8 cellular contexts compared by ENCODE assay signal in genomic region chr10:63464402-63465292, GRCh38. TPM values are rescaled to one million over a fixed set of nuclear protein-coding genes. Genes with fewer than 3 reads are reported as not detected.
DNase-seq lines count a peak whose midpoint lies in the region; ATAC-seq, FAIRE-seq and TF ChIP-seq lines count a peak whose summit lies in the region.

No MANE protein-coding gene starts in this region.

- H3K4me3 Mint-ChIP-seq in CD8-positive, alpha-beta memory T cell: peak overlapping the region; percentile 81 to 98 (median 95)
- peak overlapping the region; percentile 92 to 100 (median 98) for H3K4me3 Mint-ChIP-seq in naive B cell

- peak overlapping the region; percentile 81 for H3K27ac ChIP-seq in CD8-positive, alpha-beta memory T cell (ENCODE audit: low read depth, low read length)
- H3K27ac ChIP-seq in SU-DHL-6 (ENCODE audit: low read depth, low read length) (no peak overlapping the region), endothelial cell of umbilical vein (ENCODE audit: insufficient read depth, low read depth, low read length) (peak overlapping the region; percentile 82)

- no peaks in the 10 kb centered on the region for H3K9me2 ChIP-seq in SU-DHL-6 (replicated peaks; ENCODE audit: insufficient read depth, low read length)

- H4K20me1 ChIP-seq in SU-DHL-6 (ENCODE audit: low read depth, low read length): peaks cover 18% of the 10 kb centered on the region
- no peaks in the 10 kb centered on the region for H4K20me1 ChIP-seq in endothelial cell of umbilical vein (replicated peaks; ENCODE audit: control insufficient read depth, extremely low read depth, insufficient read depth, low read length)

- peak; percentile 4 for FAIRE-seq in endothelial cell of umbilical vein (lab: Jason Lieb, UNC)

- H3K36me3 ChIP-seq in CD8-positive, alpha-beta memory T cell (ENCODE audit: insufficient read depth, low read length): no peaks in the 10 kb centered on the region
- H3K36me3 ChIP-seq in SU-DHL-6 (ENCODE audit: low read length) (no peaks in the 10 kb centered on the region), endothelial cell of umbilical vein (ENCODE audit: control insufficient read depth in 2 of 2, extremely low read depth in 1 of 2, insufficient read depth in 2 of 2, low read length in 2 of 2) (no peaks in the 10 kb centered on the region)

- peak overlapping the region; percentile 77 for H3K4me3 ChIP-seq in CD8-positive, alpha-beta memory T cell (ENCODE audit: low read length)
- peak overlapping the region; percentile 74 for H3K4me3 ChIP-seq in SU-DHL-6 (ENCODE audit: insufficient read depth, low read length, poor library complexity, severe bottlenecking)
- H3K4me3 ChIP-seq in endothelial cell of umbilical vein (replicated peaks in 1 of 3; ENCODE audit: insufficient read depth in 1 of 3, low read depth in 1 of 3, low read length in 3 of 3): peak overlapping the region; percentile 55 to 98 (median 83)

- TF ChIP-seq CTCF in SU-DHL-6 (IDR thresholded peaks at IDR 0.05; ENCODE audit: insufficient read depth, low read length, poor library complexity, severe bottlenecking) (no peak), endothelial cell of umbilical vein (IDR thresholded peaks at IDR 0.05; ENCODE audit: extremely low read depth in 1 of 2, insufficient read depth in 1 of 2, low read depth in 1 of 2, low read length in 2 of 2) (no peak)

- H3K4me2 ChIP-seq in SU-DHL-6 (ENCODE audit: low read depth, low read length, poor library complexity, severe bottlenecking): peak overlapping the region; percentile 86
- H3K4me2 ChIP-seq in endothelial cell of umbilical vein (ENCODE audit: insufficient read depth, low read length): peak overlapping the region; percentile 98

- H3F3A ChIP-seq in SU-DHL-6 (ENCODE audit: insufficient read depth): peaks cover 20% of the 10 kb centered on the region; the same call in 1 of the 2 replicates

- peaks cover 0 to 10% (median 0%) of the 10 kb centered on the region in 3 donors for H3K36me3 Mint-ChIP-seq in CD8-positive, alpha-beta memory T cell
- no peaks in the 10 kb centered on the region for H3K36me3 Mint-ChIP-seq in naive B cell

- dilution Hi-C loops in endothelial cell of umbilical vein (cut with MboI; ENCODE audit: extremely low pct_ligation_motif_present, low sequenced_read_pairs): no loop called here

- POLR2A ChIA-PET in CD8-positive, alpha-beta memory T cell (lab: Charles Lee): interaction anchor here (0.6 to 1.7 kb wide), 2 partner anchors 186 to 195 kb away, joined by 3 to 5 read pairs; no protein-coding TSS in a partner anchor
- POLR2A ChIA-PET in endothelial cell of umbilical vein (lab: Charles Lee): interaction anchor here (1.1 to 2.2 kb wide), 2 partner anchors 57 to 196 kb away, joined by 3 to 14 read pairs; no protein-coding TSS in a partner anchor

- H3K79me2 ChIP-seq in SU-DHL-6 (ENCODE audit: insufficient read depth, low read length) (peaks cover 40% of the 10 kb centered on the region), endothelial cell of umbilical vein (ENCODE audit: control insufficient read depth, insufficient read depth, low read length) (peaks cover 70% of the 10 kb centered on the region)

- intact Hi-C loops in endothelial cell of umbilical vein (cut with micrococcal nuclease): loop anchor here (2.0 to 5.0 kb wide), 6 partner anchors 34 to 303 kb away; no protein-coding TSS in a partner anchor

- no peaks in the 10 kb centered on the region for H3K4me1 ChIP-seq in CD8-positive, alpha-beta memory T cell (ENCODE audit: insufficient read depth, low read length)
- peaks cover 5% of the 10 kb centered on the region for H3K4me1 ChIP-seq in endothelial cell of umbilical vein (ENCODE audit: control insufficient read depth, extremely low read depth, insufficient read depth, low read length)

- H3K4me1 Mint-ChIP-seq in CD8-positive, alpha-beta memory T cell: peaks cover 19 to 29% (median 24%) of the 10 kb centered on the region in 3 donors
- H3K4me1 Mint-ChIP-seq in naive B cell: peaks cover 11 to 22% (median 12%) of the 10 kb centered on the region in 3 donors

- no peaks in the 10 kb centered on the region for H3K9me1 ChIP-seq in endothelial cell of umbilical vein (replicated peaks; ENCODE audit: control insufficient read depth, extremely low read depth, insufficient read depth, low read length)

- no peaks in the 10 kb centered on the region for H3K27me3 ChIP-seq in CD8-positive, alpha-beta memory T cell (ENCODE audit: insufficient read depth, low read length, poor library complexity, severe bottlenecking)
- no peaks in the 10 kb centered on the region for H3K27me3 ChIP-seq in SU-DHL-6 (ENCODE audit: low read length)
- no peaks in the 10 kb centered on the region for H3K27me3 ChIP-seq in endothelial cell of umbilical vein (ENCODE audit: control insufficient read depth in 2 of 2, insufficient read depth in 2 of 2, low read length in 2 of 2)

- peak overlapping the region in 6 of 8 donors; percentile 32 to 96 (median 86) for H3K27ac Mint-ChIP-seq in CD8-positive, alpha-beta memory T cell
- H3K27ac Mint-ChIP-seq in naive B cell: peak overlapping the region in 5 of 6 donors; percentile 27 to 92 (median 90)

- ATAC-seq in GM19438 (IDR thresholded peaks at IDR 0.05; ENCODE audit: low read depth, unreplicated experiment) (peak; percentile 54), HG03442 (IDR thresholded peaks at IDR 0.05; ENCODE audit: unreplicated experiment) (peak; percentile 38), naive B cell (ENCODE audit: low read depth in 2 of 2) (peak; percentile 31 to 40)

- DNase-seq in CD8-positive, alpha-beta memory T cell: peak in 1 of 5 donors; percentile 2
- DNase-seq in endothelial cell of umbilical vein (ENCODE audit: low read depth, low spot score): no peak
- no peak for DNase-seq in naive B cell
- DNase-seq in NCI-H524 treated with DMSO at 0.1 percent for 48 hours (lab: John Stamatoyannopoulos, UW): no peak
- no peak for DNase-seq in activated CD8-positive, alpha-beta memory T cell treated with anti-CD3 and anti-CD28 coated beads, Interleukin-2, amount 50 U/mL, for 48 hours

- no peaks in the 10 kb centered on the region for H3K9me3 ChIP-seq in CD8-positive, alpha-beta memory T cell (ENCODE audit: low read length)
- H3K9me3 ChIP-seq in SU-DHL-6 (ENCODE audit: insufficient read depth, low read length): no peaks in the 10 kb centered on the region
- H3K9me3 ChIP-seq in endothelial cell of umbilical vein (replicated peaks; ENCODE audit: control insufficient read depth, insufficient read depth, low read length): no peaks in the 10 kb centered on the region

- H3K9ac ChIP-seq in SU-DHL-6 (ENCODE audit: low read length) (peak overlapping the region; percentile 80), endothelial cell of umbilical vein (replicated peaks; ENCODE audit: extremely low read depth, insufficient read depth, low read length) (peak overlapping the region; percentile 87)

- TSS peak; percentile 24 for BruUV-seq in endothelial cell of umbilical vein (replicated peaks; lab: Mats Ljungman, UMichigan)

- no peaks in the 10 kb centered on the region for H3K27me3 Mint-ChIP-seq in CD8-positive, alpha-beta memory T cell
- H3K27me3 Mint-ChIP-seq in naive B cell: no peaks in the 10 kb centered on the region

- no peak for TF ChIP-seq POLR2A in endothelial cell of umbilical vein (IDR thresholded peaks at IDR 0.05; ENCODE audit: low read depth, low read length)

- no peaks in the 10 kb centered on the region for H3K9me3 Mint-ChIP-seq in CD8-positive, alpha-beta memory T cell
- H3K9me3 Mint-ChIP-seq in naive B cell: no peaks in the 10 kb centered on the region

- CTCF ChIA-PET in CD8-positive, alpha-beta memory T cell (lab: Charles Lee): interaction anchor here (1.0 to 1.1 kb wide), 4 partner anchors 13 to 300 kb away, joined by 3 read pairs; no protein-coding TSS in a partner anchor
- CTCF ChIA-PET in endothelial cell of umbilical vein (lab: Charles Lee): interaction anchor here (0.7 to 3.5 kb wide), 8 partner anchors 8 to 298 kb away, joined by 3 to 20 read pairs (median 4); no protein-coding TSS in a partner anchor

- H2AFZ ChIP-seq in SU-DHL-6 (ENCODE audit: low read depth, low read length, severe bottlenecking): peak overlapping the region; percentile 95
- peak overlapping the region; percentile 43 for H2AFZ ChIP-seq in endothelial cell of umbilical vein (ENCODE audit: low read depth, low read length)

TF ChIP-seq in endothelial cell of umbilical vein, 7 proteins besides CTCF, POLR2A, EP300 and RAD21 (continues in another document):
- no peak for TF ChIP-seq GATA2 (IDR thresholded peaks at IDR 0.05; ENCODE audit: insufficient read depth, insufficient read length, low read depth, low read length)
- no peak for TF ChIP-seq MAX (IDR thresholded peaks at IDR 0.05; ENCODE audit: insufficient read depth, insufficient read length)
- TF ChIP-seq MYC (IDR thresholded peaks at IDR 0.05; ENCODE audit: low read depth, low read length): no peak
- no peak for TF ChIP-seq JUN (IDR thresholded peaks at IDR 0.05; ENCODE audit: borderline replicate concordance, insufficient read depth, insufficient read length, low read depth)

RNA-seq across cellular contexts. Expression of gene JMJD1C, which starts 1.1 kb away (rescaled TPM):
- 10 to 100 TPM; 41.7 to 46.0 TPM for total RNA-seq in CD8-positive, alpha-beta memory T cell
- polyA plus RNA-seq in CD8-positive, alpha-beta memory T cell: 51.9 TPM
- 93.3 and 97.1 TPM in 2 replicates for total RNA-seq in endothelial cell of umbilical vein
- polyA plus RNA-seq in endothelial cell of umbilical vein: 23.9 and 32.1 TPM in 2 replicates
- polyA plus RNA-seq in endothelial cell of umbilical vein (2011; cell fraction: cytosol; rRNA removed): 20.4 and 23.2 TPM in 2 replicates
- polyA plus RNA-seq in endothelial cell of umbilical vein (2011; cell fraction: nucleus; rRNA removed): 175 and 198 TPM in 2 replicates
- polyA plus RNA-seq in endothelial cell of umbilical vein (2012): 45.5 and 51.5 TPM in 2 replicates
- 237 and 240 TPM in 2 replicates for polyA minus RNA-seq in endothelial cell of umbilical vein
- polyA minus RNA-seq in endothelial cell of umbilical vein (2011; cell fraction: cytosol; rRNA and poly(A)+ RNA removed): 19.2 TPM
- polyA minus RNA-seq in endothelial cell of umbilical vein (2011; cell fraction: nucleus; rRNA and poly(A)+ RNA removed): 547 and 808 TPM in 2 replicates
- polyA plus RNA-seq in naive B cell (ENCODE audit: low read depth in 6 of 6): 100 to 1,000 TPM in 5 of 6 donors, 10 to 100 TPM in 1; 51.7 to 154 (median 124) TPM

RNA-seq across cellular contexts. Expression of gene REEP3, which starts 56.6 kb away (rescaled TPM):
- total RNA-seq in CD8-positive, alpha-beta memory T cell: 10 to 100 TPM; 23.7 to 25.5 TPM
- polyA plus RNA-seq in CD8-positive, alpha-beta memory T cell: 7.4 TPM
- 48.3 and 56.6 TPM in 2 replicates for total RNA-seq in endothelial cell of umbilical vein
- polyA plus RNA-seq in endothelial cell of umbilical vein (10.6 and 12.3 TPM in 2 replicates), naive B cell (ENCODE audit: low read depth in 6 of 6) (1 to 10 TPM; 5.0 to 7.5 (median 6.3) TPM)
- 18.7 and 19.0 TPM in 2 replicates for polyA plus RNA-seq in endothelial cell of umbilical vein (2011; cell fraction: cytosol; rRNA removed)
- polyA plus RNA-seq in endothelial cell of umbilical vein (2011; cell fraction: nucleus; rRNA removed): 8.5 and 10.6 TPM in 2 replicates
- polyA plus RNA-seq in endothelial cell of umbilical vein (2012): 22.5 and 25.9 TPM in 2 replicates
- polyA minus RNA-seq in endothelial cell of umbilical vein: 12.8 and 13.7 TPM in 2 replicates
- 7.6 TPM for polyA minus RNA-seq in endothelial cell of umbilical vein (2011; cell fraction: cytosol; rRNA and poly(A)+ RNA removed)
- polyA minus RNA-seq in endothelial cell of umbilical vein (2011; cell fraction: nucleus; rRNA and poly(A)+ RNA removed): 7.2 and 10.0 TPM in 2 replicates
